12 cellular contexts compared by ENCODE assay signal in genomic region chr19:35736913-35737886, GRCh38. TPM values are rescaled to one million over a fixed set of nuclear protein-coding genes. Genes with fewer than 3 reads are reported as not detected.
A peak's percentile ranks its signal among the peaks of the same experiment; 100 is the strongest.
DNase-seq lines count a peak whose midpoint lies in the region; TF ChIP-seq lines count a peak whose summit lies in the region.
"Had no signal": no experiment of that assay in that cellular context is flagged by ENCODE, and none has a peak within 500 bp of the region (broad histone marks: within the 10 kb centered on the region; RNA-seq: fewer than 3 reads in every experiment).

No MANE protein-coding gene starts in this region.

- no peak overlapping the region for H3K18ac ChIP-seq in H9 (ENCODE audit: insufficient read length, low read depth, low read length)

- no peak overlapping the region for H2BK5ac ChIP-seq in H9 (ENCODE audit: insufficient read length, low read length)

- H4K5ac ChIP-seq in H9 (ENCODE audit: insufficient read length, low read depth, low read length): no peak overlapping the region

- H3K36me3 ChIP-seq in vagina: peaks cover 0 to 41% of the 10 kb centered on the region in 2 donors

- H3K36me3 Mint-ChIP-seq in H9 (ENCODE audit: insufficient read depth in 1 of 3, low read depth in 3 of 3): peaks cover 34 to 52% (median 51%) of the 10 kb centered on the region in 3 experiments; a peak in 6 of 7 replicates
- peaks cover 64% of the 10 kb centered on the region for H3K36me3 Mint-ChIP-seq in activated T-helper 2 cell treated with anti-CD3 and anti-CD28 coated beads, Interferon-gamma antibody, Interleukin-2, Interleukin-4, amounts not matched to agents 10 μg/mL and 5 μg/mL and 100 μg/mL, durations not matched to agents 14 hours and 24 hours and 36 hours (ENCODE audit: low read depth)
- peaks cover 32% of the 10 kb centered on the region for H3K36me3 Mint-ChIP-seq in nephron progenitor cell (ENCODE audit: low read depth)

- H3K27ac Mint-ChIP-seq in H9: no peak overlapping the region; a peak in 1 of 7 replicates
- peak overlapping the region; percentile 62 for H3K27ac Mint-ChIP-seq in activated T-helper 2 cell treated with anti-CD3 and anti-CD28 coated beads, Interferon-gamma antibody, Interleukin-2, Interleukin-4, amounts not matched to agents 10 μg/mL and 5 μg/mL and 100 μg/mL, durations not matched to agents 14 hours and 24 hours and 36 hours
- H3K27ac Mint-ChIP-seq in nephron progenitor cell: peak overlapping the region; percentile 66

- H3K9me3 Mint-ChIP-seq in H9 (no peaks in the 10 kb centered on the region), nephron progenitor cell (no peaks in the 10 kb centered on the region)
- no peaks in the 10 kb centered on the region for H3K9me3 Mint-ChIP-seq in activated T-helper 2 cell treated with anti-CD3 and anti-CD28 coated beads, Interferon-gamma antibody, Interleukin-2, Interleukin-4, amounts not matched to agents 10 μg/mL and 5 μg/mL and 100 μg/mL, durations not matched to agents 14 hours and 24 hours and 36 hours

- no peak overlapping the region for H2AFZ ChIP-seq in H9 (ENCODE audit: low read length)
- H2AFZ ChIP-seq: hepatocyte had no signal

- no peak overlapping the region for H3K9ac ChIP-seq in H9 (ENCODE audit: extremely low read depth, insufficient read length, low read length)

- H3T11ph ChIP-seq in H9 (ENCODE audit: low read length): no peak overlapping the region

- no peak overlapping the region for H3K4ac ChIP-seq in H9 (ENCODE audit: low read depth, low read length)

- H3K4me1 ChIP-seq in H9 (ENCODE audit: insufficient read depth, low read length) (no peaks in the 10 kb centered on the region), vagina (peaks cover 17% of the 10 kb centered on the region)

- H3K9me3 ChIP-seq in H9 (ENCODE audit: control insufficient read depth, low read depth, low read length) (no peaks in the 10 kb centered on the region), vagina (no peaks in the 10 kb centered on the region)

- H2AK5ac ChIP-seq in H9 (ENCODE audit: insufficient read length, low read length): no peak overlapping the region

- H3K4me3 ChIP-seq in vagina: no peak overlapping the region
- H3K4me3 ChIP-seq: coronary artery, hepatocyte had no signal

- H3K27me3 ChIP-seq in H9 (ENCODE audit: insufficient read depth, low read length) (no peaks in the 10 kb centered on the region), vagina (no peaks in the 10 kb centered on the region)
- H3K27me3 ChIP-seq: hepatocyte had no signal

- H3K27me3 Mint-ChIP-seq in H9 (ENCODE audit: low read depth) (no peaks in the 10 kb centered on the region), nephron progenitor cell (ENCODE audit: low read depth, poor library complexity) (peaks cover 4% of the 10 kb centered on the region)
- no peaks in the 10 kb centered on the region for H3K27me3 Mint-ChIP-seq in activated T-helper 2 cell treated with anti-CD3 and anti-CD28 coated beads, Interferon-gamma antibody, Interleukin-2, Interleukin-4, amounts not matched to agents 10 μg/mL and 5 μg/mL and 100 μg/mL, durations not matched to agents 14 hours and 24 hours and 36 hours (ENCODE audit: low read depth)

- TF ChIP-seq POLR2A in vagina (IDR thresholded peaks at IDR 0.05): no peak

- H3K4me2 ChIP-seq in H9 (ENCODE audit: insufficient read depth, insufficient read length, low read length): no peak overlapping the region
- H3K4me2 ChIP-seq: hepatocyte had no signal

- H4K91ac ChIP-seq in H9 (ENCODE audit: insufficient read length, low read depth, low read length): no peak overlapping the region

- WGBS in H9 (ENCODE audit: extremely low coverage, insufficient read length, low lambda C conversion rate): no CpG with 5 or more reads among the region's 22 CpGs

- no peak overlapping the region for H2BK12ac ChIP-seq in H9 (ENCODE audit: insufficient read length, low read depth, low read length)

- no peak overlapping the region for H3K27ac ChIP-seq in H9 (ENCODE audit: insufficient read length, low read depth, low read length)
- H3K27ac ChIP-seq in vagina: no peak overlapping the region
- H3K27ac ChIP-seq: 22Rv1, coronary artery, hepatocyte had no signal

- no peak overlapping the region for H2BK20ac ChIP-seq in H9 (ENCODE audit: low read depth, low read length, poor library complexity, severe bottlenecking)

- no peak overlapping the region for H4K8ac ChIP-seq in H9 (replicated peaks; ENCODE audit: insufficient read length, low read depth, low read length)

- H2BK120ac ChIP-seq in H9 (ENCODE audit: low read depth, low read length, poor library complexity, severe bottlenecking): no peak overlapping the region

- DNase-seq in DMS 273 (lab: John Stamatoyannopoulos, UW; ENCODE audit: unreplicated experiment): peak; percentile 42
- no peak for DNase-seq in DMS 273 treated with DMSO at 0.1 percent for 48 hours (lab: John Stamatoyannopoulos, UW)
- DNase-seq in H9: no peak
- no peak for DNase-seq in activated T-helper 2 cell treated with anti-CD3 and anti-CD28 coated beads, Interferon-gamma antibody, Interleukin-2, Interleukin-4, amounts not matched to agents 10 μg/mL and 5 μg/mL and 100 μg/mL, durations not matched to agents 14 hours and 24 hours and 36 hours (ENCODE audit: low spot score)
- DNase-seq in nephron progenitor cell: no peak
- DNase-seq in vagina (ENCODE audit: extremely low spot score in 2 of 2): no peak
- no peak for DNase-seq in NCI-H2196 treated with DMSO at 0.1 percent for 48 hours (lab: John Stamatoyannopoulos, UW; ENCODE audit: unreplicated experiment)
- DNase-seq in stimulated activated CD4-positive, alpha-beta T cell treated with anti-CD3 and anti-CD28 coated beads, Interleukin-15, amount 100 ng/mL, for 24 hours: no peak
- DNase-seq: NCI-H1105 had no signal

- H3K4me3 Mint-ChIP-seq in H9 (no peak overlapping the region), nephron progenitor cell (no peak overlapping the region)
- no peak overlapping the region for H3K4me3 Mint-ChIP-seq in activated T-helper 2 cell treated with anti-CD3 and anti-CD28 coated beads, Interferon-gamma antibody, Interleukin-2, Interleukin-4, amounts not matched to agents 10 μg/mL and 5 μg/mL and 100 μg/mL, durations not matched to agents 14 hours and 24 hours and 36 hours (ENCODE audit: low read depth)

- TF ChIP-seq CTCF in H9 (conservative IDR thresholded peaks at IDR 0.05) (peak; percentile 32; the same call in 1 of the 3 replicates), nephron progenitor cell (IDR thresholded peaks at IDR 0.05) (no peak), vagina (IDR thresholded peaks at IDR 0.05) (no peak)

- H3K79me2 ChIP-seq in H9 (ENCODE audit: insufficient read depth, low read length): no peaks in the 10 kb centered on the region
- H3K79me2 ChIP-seq: hepatocyte had no signal

- H3K14ac ChIP-seq in H9 (ENCODE audit: insufficient read depth, low read length): no peak overlapping the region

- no peak overlapping the region for H3K23ac ChIP-seq in H9 (ENCODE audit: insufficient read length, low read depth, low read length)

- H4K20me1 ChIP-seq in H9 (ENCODE audit: control insufficient read depth, insufficient read depth, insufficient read length): no peaks in the 10 kb centered on the region

- H3K23me2 ChIP-seq in H9 (ENCODE audit: insufficient read length, low read depth, low read length, poor library complexity, severe bottlenecking): peaks cover 6% of the 10 kb centered on the region

- intact Hi-C loops in activated T-helper 2 cell treated with anti-CD3 and anti-CD28 coated beads, Interferon-gamma antibody, Interleukin-2, Interleukin-4, amounts not matched to agents 10 μg/mL and 5 μg/mL and 100 μg/mL, durations not matched to agents 14 hours and 24 hours and 36 hours (cut with micrococcal nuclease): no loop called here
- intact Hi-C loops in vagina (cut with DNase I): no loop called here

- H3K79me1 ChIP-seq in H9 (ENCODE audit: insufficient read depth, low read depth, low read length, poor library complexity, severe bottlenecking): no peaks in the 10 kb centered on the region

- H3K56ac ChIP-seq in H9 (ENCODE audit: insufficient read length, low read depth, low read length): no peak overlapping the region

- H3K4me1 Mint-ChIP-seq in H9 (peaks cover 6 to 8% of the 10 kb centered on the region in 2 experiments), nephron progenitor cell (peaks cover 15% of the 10 kb centered on the region)
- H3K4me1 Mint-ChIP-seq in activated T-helper 2 cell treated with anti-CD3 and anti-CD28 coated beads, Interferon-gamma antibody, Interleukin-2, Interleukin-4, amounts not matched to agents 10 μg/mL and 5 μg/mL and 100 μg/mL, durations not matched to agents 14 hours and 24 hours and 36 hours (ENCODE audit: low read depth): peaks cover 10% of the 10 kb centered on the region

- H2BK15ac ChIP-seq in H9 (ENCODE audit: low read depth, low read length): no peak overlapping the region

RNA-seq across cellular contexts. Expression of gene IGFLR1, which starts 5.1 kb away (rescaled TPM):
- total RNA-seq in H9 (2021) (2.9 and 3.2 TPM in 2 replicates), vagina (7.4 TPM)
- 136 and 138 TPM in 2 replicates for total RNA-seq in activated T-helper 2 cell treated with anti-CD3 and anti-CD28 coated beads, Interferon-gamma antibody, Interleukin-2, Interleukin-4, amounts not matched to agents 10 μg/mL and 5 μg/mL and 100 μg/mL, durations not matched to agents 14 hours and 24 hours and 36 hours

RNA-seq across cellular contexts. Expression of gene U2AF1L4, which starts 8.0 kb away (rescaled TPM):
- total RNA-seq in H9 (2021) (16.8 and 19.2 TPM in 2 replicates), vagina (6.6 TPM)
- total RNA-seq in activated T-helper 2 cell treated with anti-CD3 and anti-CD28 coated beads, Interferon-gamma antibody, Interleukin-2, Interleukin-4, amounts not matched to agents 10 μg/mL and 5 μg/mL and 100 μg/mL, durations not matched to agents 14 hours and 24 hours and 36 hours: 27.4 and 30.8 TPM in 2 replicates

RNA-seq across cellular contexts. Expression of gene PSENEN, which starts 8.3 kb away (rescaled TPM):
- 69.7 and 77.7 TPM in 2 replicates for total RNA-seq in H9 (2021)
- 45.1 and 46.9 TPM in 2 replicates for total RNA-seq in activated T-helper 2 cell treated with anti-CD3 and anti-CD28 coated beads, Interferon-gamma antibody, Interleukin-2, Interleukin-4, amounts not matched to agents 10 μg/mL and 5 μg/mL and 100 μg/mL, durations not matched to agents 14 hours and 24 hours and 36 hours
- total RNA-seq in vagina: 28.2 TPM

RNA-seq across cellular contexts. Expression of gene LIN37, which starts 11.2 kb away (rescaled TPM):
- total RNA-seq in H9 (2021): 4.7 and 5.9 TPM in 2 replicates
- total RNA-seq in activated T-helper 2 cell treated with anti-CD3 and anti-CD28 coated beads, Interferon-gamma antibody, Interleukin-2, Interleukin-4, amounts not matched to agents 10 μg/mL and 5 μg/mL and 100 μg/mL, durations not matched to agents 14 hours and 24 hours and 36 hours: 9.9 and 10.0 TPM in 2 replicates
- total RNA-seq in vagina: 11.3 TPM

RNA-seq across cellular contexts. Expression of gene KMT2B, which starts 19.4 kb away (rescaled TPM):
- 47.7 and 50.5 TPM in 2 replicates for total RNA-seq in H9 (2021)
- 58.4 and 63.3 TPM in 2 replicates for total RNA-seq in activated T-helper 2 cell treated with anti-CD3 and anti-CD28 coated beads, Interferon-gamma antibody, Interleukin-2, Interleukin-4, amounts not matched to agents 10 μg/mL and 5 μg/mL and 100 μg/mL, durations not matched to agents 14 hours and 24 hours and 36 hours
- 16.0 TPM for total RNA-seq in vagina

Comparison
In these comparisons a context has a peak if more than half of its experiments do, and no peak if none do; other contexts are left out.
1. H3K27ac Mint-ChIP-seq: peak in activated T-helper 2 cell treated with anti-CD3 and anti-CD28 coated beads, Interferon-gamma antibody, Interleukin-2, Interleukin-4, amounts not matched to agents 10 μg/mL and 5 μg/mL and 100 μg/mL, durations not matched to agents 14 hours and 24 hours and 36 hours (single experiment) and nephron progenitor cell (single experiment); none in H9 (0 of 3).
2. RNA of gene IGFLR1, which starts 5.1 kb away (total RNA-seq): 136 to 138 TPM in activated T-helper 2 cell treated with anti-CD3 and anti-CD28 coated beads, Interferon-gamma antibody, Interleukin-2, Interleukin-4, amounts not matched to agents 10 μg/mL and 5 μg/mL and 100 μg/mL, durations not matched to agents 14 hours and 24 hours and 36 hours; 7.4 TPM in vagina (single experiment) and 2.9 to 3.2 TPM in H9; every median in the first group is over 10 times any median in the second.